Comparison of ENCODE assay signal across 8 cellular contexts in genomic region chr2:237675326-237675725, GRCh38. TPM values are rescaled to one million over a fixed set of nuclear protein-coding genes. Genes with fewer than 3 reads are reported as not detected.
DNase-seq lines count a peak whose midpoint lies in the region; ATAC-seq and TF ChIP-seq lines count a peak whose summit lies in the region.

No MANE protein-coding gene starts in this region.

- intact Hi-C loops in mucosa of descending colon (cut with DNase I, micrococcal nuclease) = no loop called here

- H3K4me1 ChIP-seq in RWPE2 (ENCODE audit: insufficient read depth, poor library complexity, severe bottlenecking) (peaks cover 19% of the 10 kb centered on the region), mucosa of descending colon (ENCODE audit: low read depth) (peaks cover 29% of the 10 kb centered on the region)

- no peak overlapping the region for H3K4me3 Mint-ChIP-seq in progenitor cell of endocrine pancreas (ENCODE audit: low read depth)

- DNase-seq in GM12864 (ENCODE audit: low read depth) (no peak), RWPE2 (ENCODE audit: low spot score) (no peak), epithelial cell of proximal tubule (ENCODE audit: low read depth) (no peak), progenitor cell of endocrine pancreas (ENCODE audit: low spot score, unreplicated experiment) (no peak), NOMO-1 treated with dmso at 0.1 percent for 144 hours (lab: John Stamatoyannopoulos, UW; ENCODE audit: unreplicated experiment) (no peak), COLO829 (ENCODE audit: low spot score) (no peak), NCI-H82 (lab: John Stamatoyannopoulos, UW) (no peak), mucosa of descending colon (no peak)

- peak overlapping the region; percentile 42 for H3K27ac ChIP-seq in RWPE2 (ENCODE audit: poor library complexity, severe bottlenecking)

- peak overlapping the region; percentile 39; the same call in 1 of the 2 replicates for H3K4me3 ChIP-seq in GM12864 (ENCODE audit: low read depth, low read length)
- no peak overlapping the region for H3K4me3 ChIP-seq in RWPE2 (ENCODE audit: severe bottlenecking)
- H3K4me3 ChIP-seq in epithelial cell of proximal tubule (ENCODE audit: low read depth, low read length) = peak overlapping the region; percentile 43
- H3K4me3 ChIP-seq in mucosa of descending colon = no peak overlapping the region

- H3K9me3 ChIP-seq in RWPE2 (ENCODE audit: severe bottlenecking) = no peaks in the 10 kb centered on the region
- H3K9me3 ChIP-seq in mucosa of descending colon = no peaks in the 10 kb centered on the region

- H3K4me1 Mint-ChIP-seq in progenitor cell of endocrine pancreas (ENCODE audit: low read depth) = peaks cover 26% of the 10 kb centered on the region

- no peaks in the 10 kb centered on the region for H3K36me3 Mint-ChIP-seq in progenitor cell of endocrine pancreas (ENCODE audit: insufficient read depth)

- TF ChIP-seq CTCF in GM12864 (IDR thresholded peaks at IDR 0.05; ENCODE audit: low read depth, low read length, missing control alignments) (no peak), RWPE2 (IDR thresholded peaks at IDR 0.05; ENCODE audit: poor library complexity, severe bottlenecking) (no peak), epithelial cell of proximal tubule (conservative IDR thresholded peaks at IDR 0.05; ENCODE audit: low read depth, low read length) (no peak), progenitor cell of endocrine pancreas (IDR thresholded peaks at IDR 0.05; ENCODE audit: unreplicated experiment) (no peak), mucosa of descending colon (IDR thresholded peaks at IDR 0.05) (no peak)

- ATAC-seq in RWPE2 (ENCODE audit: low read depth) (no peak), mucosa of descending colon (no peak)

- H3K36me3 ChIP-seq in RWPE2 (ENCODE audit: low read depth) (no peaks in the 10 kb centered on the region), mucosa of descending colon (ENCODE audit: low read depth) (no peaks in the 10 kb centered on the region)

- H3K27me3 Mint-ChIP-seq in progenitor cell of endocrine pancreas = no peaks in the 10 kb centered on the region

- H3K9me3 Mint-ChIP-seq in progenitor cell of endocrine pancreas (ENCODE audit: low read depth) = no peaks in the 10 kb centered on the region

- H3K27ac Mint-ChIP-seq in progenitor cell of endocrine pancreas = peak overlapping the region; percentile 89

- no peaks in the 10 kb centered on the region for H3K27me3 ChIP-seq in RWPE2 (ENCODE audit: insufficient read depth, poor library complexity, severe bottlenecking)

RNA-seq across cellular contexts. Expression of gene LRRFIP1, which starts 47.9 kb away (rescaled TPM):
- total RNA-seq in epithelial cell of proximal tubule = 69.0 and 81.9 TPM in 2 replicates
- 68.6 and 71.4 TPM in 2 replicates for total RNA-seq in progenitor cell of endocrine pancreas
- 100 to 1,000 TPM; 114 to 157 (median 120) TPM for total RNA-seq in mucosa of descending colon

Comparison
In these comparisons a context has a peak if more than half of its experiments do, and no peak if none do; other contexts are left out.
1. H3K4me3 ChIP-seq: peak in GM12864 (single experiment) and epithelial cell of proximal tubule (single experiment); none in RWPE2 (single experiment) and mucosa of descending colon (single experiment).